ENCODE assay signal across 13 cellular contexts in genomic region chr5:4188704-4189103, GRCh38.
"Had no signal": no experiment of that assay in that cellular context is flagged by ENCODE, and none has a peak within 500 bp of the region (broad histone marks: within the 10 kb centered on the region; RNA-seq: fewer than 3 reads in every experiment).

No MANE protein-coding gene starts in this region.

- H3K27ac ChIP-seq: brain microvascular endothelial cell, hepatocyte, ovary, skin epidermis, tibial nerve had no signal

- H3K79me2 ChIP-seq: hepatocyte had no signal

- H3K9me3 ChIP-seq: ovary had no signal

- H3K4me3 Mint-ChIP-seq: activated CD4-positive, alpha-beta memory T cell treated with anti-CD3 and anti-CD28 coated beads, Interleukin-2, amount 10 ng/mL, durations not matched to agents 7 days and 5 days; activated naive CD8-positive, alpha-beta T cell; dendritic cell treated with granulocyte-macrophage colony-stimulating factor and Interleukin-4, amounts not matched to agents 40 ng/mL and 50 ng/mL, for 4 days; T-helper 17 cell had no signal

- H3K27me3 Mint-ChIP-seq: activated CD4-positive, alpha-beta memory T cell treated with anti-CD3 and anti-CD28 coated beads, Interleukin-2, amount 10 ng/mL, durations not matched to agents 7 days and 5 days; dendritic cell treated with granulocyte-macrophage colony-stimulating factor and Interleukin-4, amounts not matched to agents 40 ng/mL and 50 ng/mL, for 4 days; T-helper 17 cell had no signal

- DNase-seq: activated effector memory CD4-positive, alpha-beta T cell treated with Interleukin-2 at 50 U/mL for 16 hours; amygdala; brain microvascular endothelial cell; left ventricle myocardium superior; ovary; T-helper 17 cell had no signal

- H3K36me3 ChIP-seq: brain microvascular endothelial cell, ovary, tibial nerve had no signal

- H3K27ac Mint-ChIP-seq: activated CD4-positive, alpha-beta memory T cell treated with anti-CD3 and anti-CD28 coated beads, Interleukin-2, amount 10 ng/mL, durations not matched to agents 7 days and 5 days; activated naive CD8-positive, alpha-beta T cell; dendritic cell treated with granulocyte-macrophage colony-stimulating factor and Interleukin-4, amounts not matched to agents 40 ng/mL and 50 ng/mL, for 4 days; T-helper 17 cell had no signal

- H3K27me3 ChIP-seq: brain microvascular endothelial cell, hepatocyte, ovary, tibial nerve had no signal

- ATAC-seq: activated CD4-positive, CD25-positive, alpha-beta regulatory T cell treated with anti-CD3 and anti-CD28 coated beads, Interleukin-2, amount 50 U/mL, for 24 hours; left ventricle myocardium superior; T-helper 17 cell had no signal

- H2AFZ ChIP-seq: hepatocyte had no signal

- H3K4me3 ChIP-seq: hepatocyte, ovary, skin epidermis, tibial nerve had no signal

- H3K4me1 Mint-ChIP-seq: activated CD4-positive, alpha-beta memory T cell treated with anti-CD3 and anti-CD28 coated beads, Interleukin-2, amount 10 ng/mL, durations not matched to agents 7 days and 5 days; T-helper 17 cell had no signal

- H3K4me2 ChIP-seq: hepatocyte had no signal

- H3K4me1 ChIP-seq: tibial nerve had no signal
